ENCODE assay signal across 24 cellular contexts in genomic region chr20:11249239-11249638, GRCh38.
DNase-seq lines count a peak whose midpoint lies in the region; ATAC-seq and TF ChIP-seq lines count a peak whose summit lies in the region.
"Had no signal": no experiment of that assay in that cellular context is flagged by ENCODE, and none has a peak within 500 bp of the region (broad histone marks: within the 10 kb centered on the region; RNA-seq: fewer than 3 reads in every experiment).

No MANE protein-coding gene starts in this region.

- H3K27me3 ChIP-seq in endodermal cell (ENCODE audit: control insufficient read depth, insufficient read depth, low read length, poor library complexity, severe bottlenecking): no peaks in the 10 kb centered on the region
- H3K27me3 ChIP-seq in neural progenitor cell: peaks cover 79% of the 10 kb centered on the region
- H3K27me3 ChIP-seq: heart left ventricle, thyroid gland, vagina had no signal

- peaks cover 4% of the 10 kb centered on the region for H3K36me3 Mint-ChIP-seq in endodermal cell (ENCODE audit: low read depth)
- H3K36me3 Mint-ChIP-seq in neural progenitor cell: peaks cover 2% of the 10 kb centered on the region
- H3K36me3 Mint-ChIP-seq in activated CD8-positive, alpha-beta T cell treated with anti-CD3 and anti-CD28 coated beads, Interleukin-2, amount 10 ng/mL, durations not matched to agents 7 days and 5 days (ENCODE audit: low read depth): no peaks in the 10 kb centered on the region
- no peaks in the 10 kb centered on the region for H3K36me3 Mint-ChIP-seq in activated CD8-positive, alpha-beta T cell treated with anti-CD3 and anti-CD28 coated beads for 36 hours (ENCODE audit: low read depth)

- H3F3A ChIP-seq in neural progenitor cell (ENCODE audit: low read depth): peaks cover 43% of the 10 kb centered on the region

- POLR2A ChIA-PET in activated CD8-positive, alpha-beta T cell treated with anti-CD3 and anti-CD28 coated beads, Interleukin-2, amount 10 ng/mL, durations not matched to agents 7 days and 5 days (lab: Charles Lee): no interaction called here
- POLR2A ChIA-PET in activated CD8-positive, alpha-beta T cell treated with anti-CD3 and anti-CD28 coated beads for 36 hours (lab: Charles Lee): no interaction called here

- H3K4me1 ChIP-seq in endodermal cell (ENCODE audit: control insufficient read depth, insufficient read depth, low read length) (peaks cover 25% of the 10 kb centered on the region), neural progenitor cell (peaks cover 48% of the 10 kb centered on the region)
- H3K4me1 ChIP-seq: thyroid gland, vagina had no signal

- CTCF ChIA-PET in activated CD8-positive, alpha-beta T cell treated with anti-CD3 and anti-CD28 coated beads, Interleukin-2, amount 10 ng/mL, durations not matched to agents 7 days and 5 days (lab: Charles Lee): no interaction called here
- CTCF ChIA-PET in activated CD8-positive, alpha-beta T cell treated with anti-CD3 and anti-CD28 coated beads for 36 hours (lab: Charles Lee): no interaction called here

- no peak for ATAC-seq in activated CD8-positive, alpha-beta T cell treated with anti-CD3 and anti-CD28 coated beads, Interleukin-2, amount 10 ng/mL, durations not matched to agents 7 days and 5 days
- ATAC-seq in activated CD8-positive, alpha-beta T cell treated with anti-CD3 and anti-CD28 coated beads for 36 hours: no peak
- no peak for ATAC-seq in GM21526 (IDR thresholded peaks at IDR 0.05; ENCODE audit: low FRiP score, unreplicated experiment)
- ATAC-seq: heart left ventricle; left cardiac atrium; stimulated activated naive CD8-positive, alpha-beta T cell treated with anti-CD3 and anti-CD28 coated beads, Interleukin-15, Interleukin-2, amounts not matched to agents 100 U/mL and 50 U/mL, for 24 hours had no signal

- peak overlapping the region; percentile 81 for H3K27ac ChIP-seq in endodermal cell (ENCODE audit: low read depth, low read length)
- no peak overlapping the region for H3K27ac ChIP-seq in neural progenitor cell
- H3K27ac ChIP-seq: epithelial cell of prostate, heart left ventricle, SK-N-MC, thyroid gland, vagina had no signal

- H3K9me3 ChIP-seq in endodermal cell (ENCODE audit: control insufficient read depth, low read length) (peaks cover 11% of the 10 kb centered on the region), neural progenitor cell (ENCODE audit: low read depth) (no peaks in the 10 kb centered on the region)
- H3K9me3 ChIP-seq: thyroid gland, vagina had no signal

- intact Hi-C loops in activated CD8-positive, alpha-beta T cell treated with anti-CD3 and anti-CD28 coated beads for 36 hours (cut with micrococcal nuclease): no loop called here

- TF ChIP-seq CTCF in endodermal cell (conservative IDR thresholded peaks at IDR 0.05) (no peak), neural progenitor cell (IDR thresholded peaks at IDR 0.05) (no peak)
- TF ChIP-seq CTCF in activated CD8-positive, alpha-beta T cell treated with anti-CD3 and anti-CD28 coated beads for 36 hours (IDR thresholded peaks at IDR 0.05): no peak

- H3K27me3 Mint-ChIP-seq in endodermal cell (ENCODE audit: insufficient read depth): peaks cover 55% of the 10 kb centered on the region
- peaks cover 4% of the 10 kb centered on the region for H3K27me3 Mint-ChIP-seq in neural progenitor cell (ENCODE audit: insufficient read depth, low read depth)
- no peaks in the 10 kb centered on the region for H3K27me3 Mint-ChIP-seq in activated CD8-positive, alpha-beta T cell treated with anti-CD3 and anti-CD28 coated beads, Interleukin-2, amount 10 ng/mL, durations not matched to agents 7 days and 5 days (ENCODE audit: low read depth)
- H3K27me3 Mint-ChIP-seq in activated CD8-positive, alpha-beta T cell treated with anti-CD3 and anti-CD28 coated beads for 36 hours: no peaks in the 10 kb centered on the region

- H3K4me3 ChIP-seq in endodermal cell (ENCODE audit: low read length) (peak overlapping the region; percentile 36), neural progenitor cell (peak overlapping the region; percentile 18)
- H3K4me3 ChIP-seq: heart left ventricle, SK-N-MC, thyroid gland, vagina had no signal

- H3K9me3 Mint-ChIP-seq in endodermal cell (peaks cover 8% of the 10 kb centered on the region), neural progenitor cell (peaks cover 8% of the 10 kb centered on the region)
- no peaks in the 10 kb centered on the region for H3K9me3 Mint-ChIP-seq in activated CD8-positive, alpha-beta T cell treated with anti-CD3 and anti-CD28 coated beads, Interleukin-2, amount 10 ng/mL, durations not matched to agents 7 days and 5 days (ENCODE audit: insufficient read depth)
- peaks cover 2% of the 10 kb centered on the region for H3K9me3 Mint-ChIP-seq in activated CD8-positive, alpha-beta T cell treated with anti-CD3 and anti-CD28 coated beads for 36 hours

- no peaks in the 10 kb centered on the region for H3K36me3 ChIP-seq in endodermal cell (ENCODE audit: control insufficient read depth, insufficient read depth, low read length)
- no peaks in the 10 kb centered on the region for H3K36me3 ChIP-seq in neural progenitor cell
- H3K36me3 ChIP-seq: heart left ventricle, thyroid gland, vagina had no signal

- H3K79me2 ChIP-seq in neural progenitor cell (ENCODE audit: low read depth): no peaks in the 10 kb centered on the region

- DNase-seq in CD1c-positive myeloid dendritic cell (ENCODE audit: extremely low spot score): peak; percentile 3
- DNase-seq in NOMO-1 (lab: John Stamatoyannopoulos, UW; ENCODE audit: unreplicated experiment in 2 of 2): peak; percentile 30 to 56
- DNase-seq in endodermal cell: no peak
- DNase-seq in neural progenitor cell (ENCODE audit: low spot score): no peak
- DNase-seq in activated CD8-positive, alpha-beta T cell treated with anti-CD3 and anti-CD28 coated beads, Interleukin-2, amount 10 ng/mL, durations not matched to agents 7 days and 5 days: no peak
- no peak for DNase-seq in activated CD8-positive, alpha-beta T cell treated with anti-CD3 and anti-CD28 coated beads for 36 hours
- no peak for DNase-seq in DMS79 (lab: John Stamatoyannopoulos, UW)
- DNase-seq: activated CD8-positive, alpha-beta memory T cell treated with anti-CD3 and anti-CD28 coated beads for 24 hours; activated effector memory CD4-positive, alpha-beta T cell treated with anti-CD3 and anti-CD28 coated beads, Interleukin-2, amount 50 U/mL, for 16 hours; CD4-positive, alpha-beta T cell; cerebellar nuclear complex; foreskin fibroblast; heart left ventricle; left cardiac atrium; NCI-H1105; OCI-M1; stimulated activated CD4-positive, alpha-beta T cell treated with anti-CD3 and anti-CD28 coated beads, Interleukin-15, amount 100 ng/mL, for 24 hours; stimulated activated naive CD8-positive, alpha-beta T cell treated with anti-CD3 and anti-CD28 coated beads, Interleukin-15, Interleukin-2, amounts not matched to agents 100 U/mL and 50 U/mL, for 24 hours; thyroid gland had no signal

- H2AFZ ChIP-seq in neural progenitor cell (replicated peaks): no peak overlapping the region

- H3K27ac Mint-ChIP-seq in endodermal cell (no peak overlapping the region), neural progenitor cell (peak overlapping the region; percentile 94)
- H3K27ac Mint-ChIP-seq in activated CD8-positive, alpha-beta T cell treated with anti-CD3 and anti-CD28 coated beads, Interleukin-2, amount 10 ng/mL, durations not matched to agents 7 days and 5 days: no peak overlapping the region
- H3K27ac Mint-ChIP-seq in activated CD8-positive, alpha-beta T cell treated with anti-CD3 and anti-CD28 coated beads for 36 hours: no peak overlapping the region
- H3K27ac Mint-ChIP-seq: CD4-positive, alpha-beta T cell; T-helper 1 cell treated with Interleukin-12 subunit alpha and Interleukin-12 subunit beta and Interleukin-4 antibody, amounts not matched to agents 30 μg/mL and 1 μg/mL, for 36 hours had no signal

- peaks cover 44% of the 10 kb centered on the region for H3K4me1 Mint-ChIP-seq in endodermal cell
- H3K4me1 Mint-ChIP-seq in neural progenitor cell: peaks cover 45% of the 10 kb centered on the region
- no peaks in the 10 kb centered on the region for H3K4me1 Mint-ChIP-seq in activated CD8-positive, alpha-beta T cell treated with anti-CD3 and anti-CD28 coated beads, Interleukin-2, amount 10 ng/mL, durations not matched to agents 7 days and 5 days (ENCODE audit: low read depth)
- no peaks in the 10 kb centered on the region for H3K4me1 Mint-ChIP-seq in activated CD8-positive, alpha-beta T cell treated with anti-CD3 and anti-CD28 coated beads for 36 hours (ENCODE audit: low read depth)

- no peak overlapping the region for H3K9ac ChIP-seq in endodermal cell (ENCODE audit: extremely low read depth, low read length, poor library complexity, severe bottlenecking)
- H3K9ac ChIP-seq in neural progenitor cell: no peak overlapping the region

- H3K4me3 Mint-ChIP-seq in endodermal cell (no peak overlapping the region), neural progenitor cell (peak overlapping the region; percentile 49)
- H3K4me3 Mint-ChIP-seq in activated CD8-positive, alpha-beta T cell treated with anti-CD3 and anti-CD28 coated beads, Interleukin-2, amount 10 ng/mL, durations not matched to agents 7 days and 5 days: no peak overlapping the region
- no peak overlapping the region for H3K4me3 Mint-ChIP-seq in activated CD8-positive, alpha-beta T cell treated with anti-CD3 and anti-CD28 coated beads for 36 hours
- H3K4me3 Mint-ChIP-seq: CD4-positive, alpha-beta T cell; T-helper 1 cell treated with Interleukin-12 subunit alpha and Interleukin-12 subunit beta and Interleukin-4 antibody, amounts not matched to agents 30 μg/mL and 1 μg/mL, for 36 hours had no signal

- WGBS in endodermal cell (ENCODE audit: insufficient coverage in 1 of 2, insufficient read length in 1 of 2), 2 experiments: 32 to 48% methylated on average over 3 to 5 of the region's 5 CpGs

- peak overlapping the region; percentile 65 for H3K4me2 ChIP-seq in neural progenitor cell

- H4K20me1 ChIP-seq in neural progenitor cell (ENCODE audit: low read depth): peaks cover 22% of the 10 kb centered on the region

Comparison
In these comparisons a context has a peak if more than half of its experiments do, and no peak if none do; other contexts are left out.
1. DNase-seq: peak in CD1c-positive myeloid dendritic cell (single experiment) and NOMO-1 (2 of 2); none in endodermal cell (single experiment), neural progenitor cell (single experiment), activated CD8-positive, alpha-beta T cell treated with anti-CD3 and anti-CD28 coated beads, Interleukin-2, amount 10 ng/mL, durations not matched to agents 7 days and 5 days (single experiment), activated CD8-positive, alpha-beta T cell treated with anti-CD3 and anti-CD28 coated beads for 36 hours (single experiment) and DMS79 (single experiment).